19 cellular contexts compared by ENCODE assay signal in genomic region chr12:13186292-13186691, GRCh38. TPM values are rescaled to one million over a fixed set of nuclear protein-coding genes. Genes with fewer than 3 reads are reported as not detected.
DNase-seq lines count a peak whose midpoint lies in the region; ATAC-seq and TF ChIP-seq lines count a peak whose summit lies in the region.
"Had no signal": no experiment of that assay in that cellular context is flagged by ENCODE, and none has a peak within 500 bp of the region (broad histone marks: within the 10 kb centered on the region; RNA-seq: fewer than 3 reads in every experiment).

No MANE protein-coding gene starts in this region.

- no peak overlapping the region for H3T11ph ChIP-seq in H9 (ENCODE audit: low read length)

- no peaks in the 10 kb centered on the region for H3K27me3 Mint-ChIP-seq in H9 (ENCODE audit: low read depth)

- no peak overlapping the region for H3K4me3 Mint-ChIP-seq in H9
- H3K4me3 Mint-ChIP-seq: CD4-positive, CD25-positive, alpha-beta regulatory T cell had no signal

- peaks cover 4 to 8% of the 10 kb centered on the region in 2 experiments; a peak in 3 of 4 replicates for H3K4me1 Mint-ChIP-seq in H9
- H3K4me1 Mint-ChIP-seq: CD4-positive, CD25-positive, alpha-beta regulatory T cell had no signal

- H3K9me3 ChIP-seq in H9 (ENCODE audit: control insufficient read depth, low read depth, low read length) (no peaks in the 10 kb centered on the region), left lung (no peaks in the 10 kb centered on the region), parathyroid adenoma (ENCODE audit: control insufficient read depth, low read length) (no peaks in the 10 kb centered on the region)
- H3K9me3 ChIP-seq: BE2C, SJCRH30 had no signal

- no peaks in the 10 kb centered on the region for H3K36me3 Mint-ChIP-seq in H9 (ENCODE audit: insufficient read depth in 1 of 3, low read depth in 3 of 3)
- H3K36me3 Mint-ChIP-seq: CD4-positive, CD25-positive, alpha-beta regulatory T cell had no signal

- no peak overlapping the region for H4K5ac ChIP-seq in H9 (ENCODE audit: insufficient read length, low read depth, low read length)

- no peaks in the 10 kb centered on the region for H4K20me1 ChIP-seq in H9 (ENCODE audit: control insufficient read depth, insufficient read depth, insufficient read length)

- H3K9me3 Mint-ChIP-seq in H9 = no peaks in the 10 kb centered on the region

- H2BK5ac ChIP-seq in H9 (ENCODE audit: insufficient read length, low read length) = no peak overlapping the region

- H3K4ac ChIP-seq in H9 (ENCODE audit: low read depth, low read length) = no peak overlapping the region

- H3K27ac Mint-ChIP-seq in H9 = no peak overlapping the region; a peak in 1 of 7 replicates

- H3K4me3 ChIP-seq in coronary artery = no peak overlapping the region
- no peak overlapping the region for H3K4me3 ChIP-seq in left lung
- H3K4me3 ChIP-seq in parathyroid adenoma (ENCODE audit: low read depth, low read length) = no peak overlapping the region
- H3K4me3 ChIP-seq: GM12878, SJCRH30 had no signal

- H3K56ac ChIP-seq in H9 (ENCODE audit: insufficient read length, low read depth, low read length) = no peak overlapping the region

- H3K4me2 ChIP-seq in H9 (ENCODE audit: insufficient read depth, insufficient read length, low read length) (no peak overlapping the region), parathyroid adenoma (ENCODE audit: low read length) (no peak overlapping the region)

- intact Hi-C loops in left lung (cut with DNase I) (no loop called here), left ventricle myocardium superior (cut with micrococcal nuclease) (no loop called here)

- DNase-seq in H9 = peak; percentile 25
- peak; percentile 41 for DNase-seq in coronary artery (ENCODE audit: low spot score)
- DNase-seq in left lung = no peak
- DNase-seq in NCI-H526 (lab: John Stamatoyannopoulos, UW) = no peak
- DNase-seq in hypothalamus (lab: John Stamatoyannopoulos, UW) = no peak
- DNase-seq in left ventricle myocardium superior = no peak
- DNase-seq: BE2C; CD4-positive, CD25-positive, alpha-beta regulatory T cell; DMS153; GF-D8; KG1; NCI-H1694 treated with DMSO at 0.1 percent for 48 hours; NCI-H226; NCI-H524; SJCRH30 had no signal

- H2BK120ac ChIP-seq in H9 (ENCODE audit: low read depth, low read length, poor library complexity, severe bottlenecking) = no peak overlapping the region

- H2BK15ac ChIP-seq in H9 (ENCODE audit: low read depth, low read length) = no peak overlapping the region

- H3K79me1 ChIP-seq in H9 (ENCODE audit: insufficient read depth, low read depth, low read length, poor library complexity, severe bottlenecking) = no peaks in the 10 kb centered on the region

- H3K18ac ChIP-seq in H9 (ENCODE audit: insufficient read length, low read depth, low read length) = no peak overlapping the region

- H2BK12ac ChIP-seq in H9 (ENCODE audit: insufficient read length, low read depth, low read length) = no peak overlapping the region

- peak; percentile 56 for ATAC-seq in left lung
- ATAC-seq in left ventricle myocardium superior = no peak
- ATAC-seq in HG02840 (IDR thresholded peaks at IDR 0.05; ENCODE audit: low FRiP score, unreplicated experiment) = no peak
- ATAC-seq: GM12878, HepG2 had no signal

- H4K91ac ChIP-seq in H9 (ENCODE audit: insufficient read length, low read depth, low read length) = no peak overlapping the region

- TF ChIP-seq CTCF in H9 (conservative IDR thresholded peaks at IDR 0.05) (no peak), coronary artery (IDR thresholded peaks at IDR 0.05) (no peak), left lung (IDR thresholded peaks at IDR 0.05) (no peak), parathyroid adenoma (IDR thresholded peaks at IDR 0.05) (no peak)

- H2AK5ac ChIP-seq in H9 (ENCODE audit: insufficient read length, low read length) = no peak overlapping the region

- H3K79me2 ChIP-seq in H9 (ENCODE audit: insufficient read depth, low read length) = no peaks in the 10 kb centered on the region
- no peaks in the 10 kb centered on the region for H3K79me2 ChIP-seq in parathyroid adenoma

- H2BK20ac ChIP-seq in H9 (ENCODE audit: low read depth, low read length, poor library complexity, severe bottlenecking) = no peak overlapping the region

- no peak overlapping the region for H3K9ac ChIP-seq in H9 (ENCODE audit: extremely low read depth, insufficient read length, low read length)
- H3K9ac ChIP-seq in parathyroid adenoma = no peak overlapping the region

- no peaks in the 10 kb centered on the region for H3K23me2 ChIP-seq in H9 (ENCODE audit: insufficient read length, low read depth, low read length, poor library complexity, severe bottlenecking)

- peaks cover 5% of the 10 kb centered on the region; the same call in 1 of the 2 replicates for H3K4me1 ChIP-seq in H9 (ENCODE audit: insufficient read depth, low read length)
- no peaks in the 10 kb centered on the region for H3K4me1 ChIP-seq in left lung
- H3K4me1 ChIP-seq in parathyroid adenoma = no peaks in the 10 kb centered on the region
- H3K4me1 ChIP-seq: BE2C had no signal

- no peak overlapping the region for H3K23ac ChIP-seq in H9 (ENCODE audit: insufficient read length, low read depth, low read length)

- no peak overlapping the region for H4K8ac ChIP-seq in H9 (replicated peaks; ENCODE audit: insufficient read length, low read depth, low read length)

- H3K36me3 ChIP-seq in left lung = no peaks in the 10 kb centered on the region
- no peaks in the 10 kb centered on the region for H3K36me3 ChIP-seq in parathyroid adenoma (ENCODE audit: control insufficient read depth, insufficient read depth, low read length)
- H3K36me3 ChIP-seq: BE2C, SJCRH30 had no signal

- H2AFZ ChIP-seq in H9 (ENCODE audit: low read length) = no peak overlapping the region
- H2AFZ ChIP-seq in parathyroid adenoma = peak overlapping the region; percentile 25

- WGBS in H9 (ENCODE audit: extremely low coverage, insufficient read length, low lambda C conversion rate) = no CpG with 5 or more reads among the region's 4 CpGs

- H3K14ac ChIP-seq in H9 (ENCODE audit: insufficient read depth, low read length) = no peak overlapping the region

- H3K27me3 ChIP-seq in H9 (ENCODE audit: insufficient read depth, low read length) = no peaks in the 10 kb centered on the region
- H3K27me3 ChIP-seq in left lung = no peaks in the 10 kb centered on the region
- no peaks in the 10 kb centered on the region for H3K27me3 ChIP-seq in parathyroid adenoma (ENCODE audit: control insufficient read depth, insufficient read depth, low read length)
- H3K27me3 ChIP-seq: SJCRH30 had no signal

- no peak overlapping the region for H3K27ac ChIP-seq in H9 (ENCODE audit: insufficient read length, low read depth, low read length)
- H3K27ac ChIP-seq in coronary artery = no peak overlapping the region
- no peak overlapping the region for H3K27ac ChIP-seq in left lung
- no peak overlapping the region for H3K27ac ChIP-seq in parathyroid adenoma
- H3K27ac ChIP-seq: SJCRH30 had no signal

RNA-seq across cellular contexts. Expression of gene EMP1, which starts 10.2 kb away (rescaled TPM):
- total RNA-seq in H9 (2021) = 0.63 and 0.75 TPM in 2 replicates
- total RNA-seq in left lung = 100 to 1,000 TPM; 276 to 369 TPM
- 76.8 TPM for total RNA-seq in left ventricle myocardium superior

Comparison
In these comparisons a context has a peak if more than half of its experiments do, and no peak if none do; other contexts are left out.
1. DNase-seq: peak in H9 (single experiment) and coronary artery (single experiment); none in left lung (0 of 2), NCI-H526 (0 of 2), hypothalamus (0 of 51) and left ventricle myocardium superior (single experiment).
2. RNA of gene EMP1, which starts 10.2 kb away (total RNA-seq): 276 to 369 TPM in left lung and 76.8 TPM in left ventricle myocardium superior (single experiment); 0.63 to 0.75 TPM in H9; every median in the first group is over 10 times any median in the second.